12 cellular contexts compared by ENCODE assay signal in the genomic region with DNA sequence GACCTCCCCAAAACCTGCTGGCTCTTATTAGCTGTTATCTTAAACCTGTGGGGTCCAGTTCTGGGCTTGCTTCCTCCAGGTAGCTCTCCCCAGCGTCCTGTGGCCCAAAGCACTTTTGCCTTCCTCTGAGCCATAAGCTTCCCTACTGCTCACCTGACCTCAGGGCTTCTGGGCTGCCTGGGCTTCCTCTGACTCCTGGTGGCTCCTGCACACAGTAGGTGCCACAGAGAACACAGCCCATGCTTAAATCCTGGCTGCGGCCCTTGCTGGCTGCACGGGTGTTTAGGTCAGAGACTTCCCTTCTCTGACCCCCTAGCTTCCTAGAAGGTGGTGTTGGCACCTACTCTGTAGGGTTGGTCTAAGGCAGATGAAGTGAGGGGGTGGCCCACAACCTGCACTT. TPM values are rescaled to one million over a fixed set of nuclear protein-coding genes. Genes with fewer than 3 reads are reported as not detected.
DNase-seq lines count a peak whose midpoint lies in the region; ATAC-seq, FAIRE-seq and TF ChIP-seq lines count a peak whose summit lies in the region.
"Had no signal": no experiment of that assay in that cellular context is flagged by ENCODE, and none has a peak within 500 bp of the region (broad histone marks: within the 10 kb centered on the region; RNA-seq: fewer than 3 reads in every experiment).

No MANE protein-coding gene starts in this region.

- peak overlapping the region in 1 of 2 donors; percentile 86 for H3K4me3 ChIP-seq in stomach smooth muscle (ENCODE audit: low read length in 2 of 2)
- H3K4me3 ChIP-seq: A549, SJCRH30 had no signal

- ATAC-seq in memory B cell (ENCODE audit: low read depth), result no peak
- ATAC-seq in HG03039 (IDR thresholded peaks at IDR 0.05; ENCODE audit: unreplicated experiment), result no peak
- ATAC-seq: A549 had no signal

- H3K36me3 Mint-ChIP-seq in T-helper 2 cell treated with Interferon-gamma antibody and Interleukin-4, amounts not matched to agents 5 μg/mL and 100 μg/mL, for 36 hours (ENCODE audit: low read depth), result peaks cover 2% of the 10 kb centered on the region
- H3K36me3 Mint-ChIP-seq in brain (no peaks in the 10 kb centered on the region), memory B cell (no peaks in the 10 kb centered on the region)

- no peaks in the 10 kb centered on the region for H3K36me3 ChIP-seq in stomach smooth muscle (ENCODE audit: control insufficient read depth in 2 of 2, insufficient read depth in 2 of 2, low read length in 2 of 2)
- H3K36me3 ChIP-seq: SJCRH30 had no signal

- H3K9me3 ChIP-seq in stomach smooth muscle (ENCODE audit: control insufficient read depth in 2 of 2, low read length in 2 of 2), result no peaks in the 10 kb centered on the region
- H3K9me3 ChIP-seq: A549, SJCRH30 had no signal

- H3K27ac Mint-ChIP-seq in T-helper 2 cell treated with Interferon-gamma antibody and Interleukin-4, amounts not matched to agents 5 μg/mL and 100 μg/mL, for 36 hours, result peak overlapping the region; percentile 68
- peak overlapping the region; percentile 83 to 99 (median 90) for H3K27ac Mint-ChIP-seq in brain
- H3K27ac Mint-ChIP-seq in memory B cell, result peak overlapping the region; percentile 64

- no peak for FAIRE-seq in D721Med (lab: Jason Lieb, UNC)
- FAIRE-seq: A549, islet of Langerhans had no signal

- H3K27ac ChIP-seq in stomach smooth muscle (ENCODE audit: low read length), result peak overlapping the region; percentile 64
- H3K27ac ChIP-seq: A549, SJCRH30 had no signal

- H3K4me1 ChIP-seq in stomach smooth muscle (ENCODE audit: control insufficient read depth, insufficient read depth, low read length), result peaks cover 79% of the 10 kb centered on the region

- H3K9me3 Mint-ChIP-seq in T-helper 2 cell treated with Interferon-gamma antibody and Interleukin-4, amounts not matched to agents 5 μg/mL and 100 μg/mL, for 36 hours, result no peaks in the 10 kb centered on the region
- H3K9me3 Mint-ChIP-seq in brain (no peaks in the 10 kb centered on the region), memory B cell (no peaks in the 10 kb centered on the region)

- no peaks in the 10 kb centered on the region for H3K27me3 Mint-ChIP-seq in T-helper 2 cell treated with Interferon-gamma antibody and Interleukin-4, amounts not matched to agents 5 μg/mL and 100 μg/mL, for 36 hours (ENCODE audit: low read depth)
- no peaks in the 10 kb centered on the region for H3K27me3 Mint-ChIP-seq in brain
- no peaks in the 10 kb centered on the region for H3K27me3 Mint-ChIP-seq in memory B cell

- no peak for DNase-seq in T-helper 2 cell treated with Interferon-gamma antibody and Interleukin-4, amounts not matched to agents 5 μg/mL and 100 μg/mL, for 36 hours (ENCODE audit: low spot score)
- DNase-seq in T-helper 2 cell (no peak), memory B cell (ENCODE audit: low spot score in 2 of 2) (no peak), NCI-H1417 treated with DMSO at 0.1 percent for 48 hours (lab: John Stamatoyannopoulos, UW) (no peak), D721Med (ENCODE audit: insufficient read length, low spot score) (no peak)
- DNase-seq: activated CD8-positive, alpha-beta memory T cell treated with anti-CD3 and anti-CD28 coated beads, Interleukin-2, amount 50 U/mL, for 48 hours; SJCRH30 had no signal

- no peak for TF ChIP-seq CTCF in brain (conservative IDR thresholded peaks at IDR 0.05)
- no peak for TF ChIP-seq CTCF in D721Med (IDR thresholded peaks at IDR 0.05; ENCODE audit: insufficient read depth, missing control alignments)

- peak overlapping the region; percentile 71 for H3K4me3 Mint-ChIP-seq in T-helper 2 cell treated with Interferon-gamma antibody and Interleukin-4, amounts not matched to agents 5 μg/mL and 100 μg/mL, for 36 hours
- H3K4me3 Mint-ChIP-seq in brain (peak overlapping the region; percentile 83 to 89 (median 84)), memory B cell (peak overlapping the region; percentile 18)

- H3K9ac ChIP-seq in stomach smooth muscle (ENCODE audit: low read length in 2 of 2), result no peak overlapping the region

- peaks cover 32% of the 10 kb centered on the region for H3K4me1 Mint-ChIP-seq in T-helper 2 cell treated with Interferon-gamma antibody and Interleukin-4, amounts not matched to agents 5 μg/mL and 100 μg/mL, for 36 hours (ENCODE audit: low read depth)
- H3K4me1 Mint-ChIP-seq in brain, result peaks cover 86% of the 10 kb centered on the region
- H3K4me1 Mint-ChIP-seq in memory B cell, result peaks cover 38% of the 10 kb centered on the region

- H3K27me3 ChIP-seq in stomach smooth muscle (ENCODE audit: control insufficient read depth in 1 of 2, insufficient read depth in 2 of 2, low read length in 2 of 2), result no peaks in the 10 kb centered on the region
- H3K27me3 ChIP-seq: SJCRH30 had no signal

RNA-seq across cellular contexts. Expression of a gene that starts 2.5 kb away (rescaled TPM):
- 168 TPM for polyA plus RNA-seq in brain (ENCODE audit: insufficient read depth, low read depth, low replicate concordance)

RNA-seq across cellular contexts. Expression of a gene that starts 45.1 kb away (rescaled TPM):
- 6.6 TPM for polyA plus RNA-seq in brain (ENCODE audit: insufficient read depth, low read depth, low replicate concordance)

RNA-seq across cellular contexts. Expression of a gene that starts 56.8 kb away (rescaled TPM):
- polyA plus RNA-seq in brain (ENCODE audit: insufficient read depth, low read depth, low replicate concordance), result 0.92 TPM

Comparison
In these comparisons a context has a peak if more than half of its experiments do, and no peak if none do; other contexts are left out.
1. H3K4me3 Mint-ChIP-seq: peak in every context shown above with its lines; median percentile 84 in brain; 71 in T-helper 2 cell treated with Interferon-gamma antibody and Interleukin-4, amounts not matched to agents 5 μg/mL and 100 μg/mL, for 36 hours; 18 in memory B cell.